ENCODE assay signal across 1 cellular context in the genomic region with DNA sequence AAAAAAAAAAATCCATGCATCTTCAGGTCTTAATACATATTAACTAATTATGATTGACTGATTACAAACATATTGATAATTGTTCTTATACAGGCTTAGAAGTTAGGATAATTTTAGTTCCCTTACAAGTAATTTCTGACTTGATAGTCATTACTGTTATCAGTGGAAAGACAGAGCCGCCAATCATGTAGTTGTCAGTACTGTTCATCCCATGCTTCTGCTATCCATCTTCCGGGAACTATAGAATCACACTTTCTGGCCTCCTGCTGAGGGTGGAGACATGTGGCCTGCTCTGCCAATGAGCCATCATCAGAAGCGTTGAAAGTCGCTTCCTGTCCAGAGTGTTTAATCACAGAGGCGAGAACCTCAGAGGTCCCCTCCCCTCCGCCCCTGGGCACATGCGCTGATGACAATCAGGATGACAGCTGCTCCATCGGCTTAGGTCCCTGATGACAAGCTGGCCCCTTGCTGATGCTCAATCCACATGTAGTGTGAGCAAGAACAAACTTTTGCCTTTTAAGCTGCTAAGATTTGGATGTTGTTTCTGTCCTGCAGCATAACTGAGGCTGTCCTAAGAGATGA.
TF ChIP-seq lines count a peak whose summit lies in the region.

No MANE protein-coding gene starts in this region.

TF ChIP-seq in IMR-90, 13 proteins besides CTCF, POLR2A, EP300 and RAD21 (continued from another document):
- TF ChIP-seq, protein P1, sequence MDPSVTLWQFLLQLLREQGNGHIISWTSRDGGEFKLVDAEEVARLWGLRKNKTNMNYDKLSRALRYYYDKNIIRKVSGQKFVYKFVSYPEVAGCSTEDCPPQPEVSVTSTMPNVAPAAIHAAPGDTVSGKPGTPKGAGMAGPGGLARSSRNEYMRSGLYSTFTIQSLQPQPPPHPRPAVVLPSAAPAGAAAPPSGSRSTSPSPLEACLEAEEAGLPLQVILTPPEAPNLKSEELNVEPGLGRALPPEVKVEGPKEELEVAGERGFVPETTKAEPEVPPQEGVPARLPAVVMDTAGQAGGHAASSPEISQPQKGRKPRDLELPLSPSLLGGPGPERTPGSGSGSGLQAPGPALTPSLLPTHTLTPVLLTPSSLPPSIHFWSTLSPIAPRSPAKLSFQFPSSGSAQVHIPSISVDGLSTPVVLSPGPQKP (IDR thresholded peaks at IDR 0.05; ENCODE audit: borderline replicate concordance, low read depth, low read length), result no peak
- TF ChIP-seq CEBPB (IDR thresholded peaks at IDR 0.05; ENCODE audit: low read depth, low read length) (no peak), MAFK (IDR thresholded peaks at IDR 0.05; ENCODE audit: low read depth, low read length) (no peak), MXI1 (IDR thresholded peaks at IDR 0.05; ENCODE audit: borderline replicate concordance, low read depth, low read length) (no peak), MAZ (IDR thresholded peaks at IDR 0.05; ENCODE audit: borderline replicate concordance, low read depth, low read length) (no peak), RFX5 (IDR thresholded peaks at IDR 0.05; ENCODE audit: low read depth, low read length) (no peak), USF2 (IDR thresholded peaks at IDR 0.05; ENCODE audit: low read depth, low read length) (no peak), SMC3 (IDR thresholded peaks at IDR 0.05; ENCODE audit: low read depth, low read length) (no peak), NFE2L2 (IDR thresholded peaks at IDR 0.05; ENCODE audit: low read depth, low read length) (no peak)
